1 cellular context compared by ENCODE assay signal in genomic region chr6:68743099-68743498, GRCh38.
TF ChIP-seq lines count a peak whose summit lies in the region.

No MANE protein-coding gene starts in this region.

TF ChIP-seq in GM23338, 12 proteins besides CTCF, POLR2A, EP300 and RAD21 (continued from another document):
- TF ChIP-seq ZNF462 (CRISPR knock-in tag; IDR thresholded peaks at IDR 0.05) (no peak), ZNF331 (CRISPR knock-in tag; IDR thresholded peaks at IDR 0.05; ENCODE audit: low read depth) (no peak), POLR2AphosphoS5 (IDR thresholded peaks at IDR 0.05; ENCODE audit: low read depth) (no peak), CREB1 (CRISPR knock-in tag; IDR thresholded peaks at IDR 0.05; ENCODE audit: low read depth) (no peak), NANOG (IDR thresholded peaks at IDR 0.05; ENCODE audit: borderline replicate concordance) (no peak), JUNB (IDR thresholded peaks at IDR 0.05; ENCODE audit: unreplicated experiment) (no peak), REST (IDR thresholded peaks at IDR 0.05; ENCODE audit: unreplicated experiment) (no peak), ZNF114 (CRISPR knock-in tag; IDR thresholded peaks at IDR 0.05) (no peak), ETS1 (IDR thresholded peaks at IDR 0.05) (no peak)
TF ChIP-seq in GM23338: peak in this region for 0.
